Comparison of ENCODE assay signal across 1 cellular context in the genomic region with DNA sequence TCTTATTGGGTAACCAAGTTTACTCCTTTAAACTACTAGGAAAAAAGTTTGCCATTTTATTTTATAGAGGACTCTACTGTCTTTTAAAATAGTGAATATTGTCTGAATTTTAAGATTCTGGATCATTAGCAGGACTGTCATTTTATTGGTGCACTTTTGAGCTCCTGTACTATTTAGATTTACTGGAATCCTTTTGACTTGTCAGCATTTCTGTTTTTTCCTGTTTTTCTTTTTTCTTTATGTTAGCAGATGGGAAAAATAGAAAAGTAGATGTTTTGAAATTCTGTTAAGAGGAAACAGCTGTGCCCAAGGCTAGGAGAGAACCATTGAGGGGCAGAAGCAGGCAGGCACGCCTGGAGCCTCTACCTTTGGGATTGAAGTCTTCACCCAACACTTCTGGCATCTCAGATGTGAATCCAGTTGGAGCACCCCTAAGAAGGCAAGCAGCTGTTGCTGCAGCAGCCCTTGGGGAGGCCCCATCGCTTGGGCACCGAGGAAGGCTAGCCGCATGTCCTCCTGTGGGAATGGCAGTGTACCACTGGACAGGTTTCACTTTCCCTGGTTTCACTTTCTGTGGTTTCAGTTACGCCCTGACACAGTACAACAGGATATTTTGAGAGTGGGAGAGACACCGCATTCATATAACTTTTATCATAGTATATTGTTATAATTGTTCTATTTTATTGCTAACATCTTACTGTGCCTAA.
TF ChIP-seq lines count a peak whose summit lies in the region.

No MANE protein-coding gene starts in this region.

TF ChIP-seq in HepG2, 621 proteins besides CTCF, POLR2A, EP300 and RAD21:
- TF ChIP-seq TRIM24 (CRISPR knock-in tag; IDR thresholded peaks at IDR 0.05) (no peak), HMGXB3 (CRISPR knock-in tag; IDR thresholded peaks at IDR 0.05; ENCODE audit: borderline replicate concordance) (no peak), BCLAF1 (IDR thresholded peaks at IDR 0.05) (no peak), ZNF709 (CRISPR knock-in tag; IDR thresholded peaks at IDR 0.05) (no peak), ZNF678 (CRISPR knock-in tag; IDR thresholded peaks at IDR 0.05) (no peak), ZNF703 (CRISPR knock-in tag; IDR thresholded peaks at IDR 0.05; ENCODE audit: borderline replicate concordance) (no peak), MAFK (conservative IDR thresholded peaks at IDR 0.05 in 1 of 2, IDR thresholded peaks at IDR 0.05 in 1 of 2; ENCODE audit: low read length in 2 of 2) (peak; percentile 17 to 55; a peak in 2 of 4 replicates), MAFF (IDR thresholded peaks at IDR 0.05; ENCODE audit: low read depth, low read length) (peak; percentile 58; the same call in 1 of the 2 replicates)
